In the genomic region with DNA sequence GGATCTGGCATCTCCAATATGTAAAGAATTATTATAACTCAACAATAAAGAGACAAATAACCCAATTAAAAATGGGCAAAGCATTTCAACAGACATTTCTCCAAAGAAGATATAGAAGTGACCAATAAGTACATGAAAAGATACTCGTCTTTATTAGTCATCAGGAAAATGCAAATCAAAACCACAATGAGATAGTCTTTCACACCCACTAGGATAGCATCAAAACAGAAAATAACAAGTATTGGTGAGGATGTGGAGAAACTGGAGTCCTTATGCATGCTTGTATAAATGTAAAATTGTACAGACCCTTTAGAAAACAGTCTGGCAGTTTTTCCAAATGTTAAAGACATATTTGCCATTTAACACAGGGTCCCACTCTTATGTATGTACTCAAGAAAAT, we compare ENCODE assay signal across 20 cellular contexts. TPM values are rescaled to one million over a fixed set of nuclear protein-coding genes. Genes with fewer than 3 reads are reported as not detected.
A peak's percentile ranks its signal among the peaks of the same experiment; 100 is the strongest.
DNase-seq lines count a peak whose midpoint lies in the region; ATAC-seq and TF ChIP-seq lines count a peak whose summit lies in the region.
"Had no signal": no experiment of that assay in that cellular context is flagged by ENCODE, and none has a peak within 500 bp of the region (broad histone marks: within the 10 kb centered on the region; RNA-seq: fewer than 3 reads in every experiment).

No MANE protein-coding gene starts in this region.

- intact Hi-C loops in OCI-LY7 (cut with micrococcal nuclease; ENCODE audit: unreplicated experiment) = no loop called here

- POLR2A ChIA-PET in OCI-LY7 (lab: Charles Lee) = no interaction called here

- H3K4me1 Mint-ChIP-seq in activated CD8-positive, alpha-beta memory T cell treated with anti-CD3 and anti-CD28 coated beads, Interleukin-2, amount 10 ng/mL, durations not matched to agents 7 days and 5 days = peaks cover 55% of the 10 kb centered on the region
- peaks cover 51 to 52% of the 10 kb centered on the region in 2 donors for H3K4me1 Mint-ChIP-seq in natural killer cell treated with Interleukin-12 subunit alpha and Interleukin-12 subunit beta and Interleukin-15 and Interleukin-18, amount 100 ng/mL, for 72 hours (ENCODE audit: low read depth in 2 of 2)
- H3K4me1 Mint-ChIP-seq: neural crest cell had no signal

- no peaks in the 10 kb centered on the region for H3K4me1 ChIP-seq in OCI-LY7 (ENCODE audit: insufficient read depth, low read length, poor library complexity, severe bottlenecking)

- H4K20me1 ChIP-seq in OCI-LY7 (ENCODE audit: insufficient read depth, low read length) = no peaks in the 10 kb centered on the region

- no peaks in the 10 kb centered on the region for H3K36me3 ChIP-seq in OCI-LY7 (ENCODE audit: insufficient read depth, low read length)
- H3K36me3 ChIP-seq: WERI-Rb-1 had no signal

- H3K79me2 ChIP-seq in OCI-LY7 (ENCODE audit: insufficient read depth, low read depth, low read length) = no peaks in the 10 kb centered on the region

- peak overlapping the region; percentile 58 for H3K27ac Mint-ChIP-seq in activated CD8-positive, alpha-beta memory T cell treated with anti-CD3 and anti-CD28 coated beads, Interleukin-2, amount 10 ng/mL, durations not matched to agents 7 days and 5 days
- H3K27ac Mint-ChIP-seq in natural killer cell treated with Interleukin-12 subunit alpha and Interleukin-12 subunit beta and Interleukin-15 and Interleukin-18, amount 100 ng/mL, for 72 hours = peak overlapping the region; percentile 80 to 94
- H3K27ac Mint-ChIP-seq: type B pancreatic cell had no signal

- H3K4me2 ChIP-seq in OCI-LY7 (ENCODE audit: low read length) = no peak overlapping the region

- peaks cover 26% of the 10 kb centered on the region for H3K36me3 Mint-ChIP-seq in activated CD8-positive, alpha-beta memory T cell treated with anti-CD3 and anti-CD28 coated beads, Interleukin-2, amount 10 ng/mL, durations not matched to agents 7 days and 5 days
- peaks cover 5% of the 10 kb centered on the region for H3K36me3 Mint-ChIP-seq in natural killer cell treated with Interleukin-12 subunit alpha and Interleukin-12 subunit beta and Interleukin-15 and Interleukin-18, amount 100 ng/mL, for 72 hours
- H3K36me3 Mint-ChIP-seq: type B pancreatic cell had no signal

- BruUV-seq in OCI-LY7 (replicated peaks; lab: Mats Ljungman, UMichigan) = no TSS peak

- CTCF ChIA-PET in activated CD8-positive, alpha-beta memory T cell treated with anti-CD3 and anti-CD28 coated beads, Interleukin-2, amount 10 ng/mL, durations not matched to agents 7 days and 5 days (lab: Charles Lee) = no interaction called here
- CTCF ChIA-PET in OCI-LY7 (lab: Charles Lee; ENCODE audit: unreplicated experiment) = no interaction called here

- no peak for DNase-seq in activated CD8-positive, alpha-beta memory T cell treated with anti-CD3 and anti-CD28 coated beads, Interleukin-2, amount 10 ng/mL, durations not matched to agents 7 days and 5 days
- no peak for DNase-seq in activated CD8-positive, alpha-beta memory T cell treated with anti-CD3 and anti-CD28 coated beads for 24 hours
- DNase-seq in natural killer cell treated with Interleukin-12 subunit alpha and Interleukin-12 subunit beta and Interleukin-15 and Interleukin-18, amount 100 ng/mL, for 72 hours (ENCODE audit: low spot score) = no peak
- DNase-seq in OCI-LY7 (ENCODE audit: low spot score) (no peak), globus pallidus (ENCODE audit: low spot score) (no peak), germinal center (ENCODE audit: low spot score) (no peak)
- DNase-seq: activated gamma-delta T cell treated with Interleukin-2 at 50 U/mL for 16 hours; DMS53; IMR-90; left cardiac atrium; NCI-H187 treated with DMSO at 0.1 percent for 48 hours; NCI-H510A; SHP77 treated with DMSO at 0.1 percent for 48 hours; stimulated activated CD4-positive, alpha-beta T cell treated with anti-CD3 and anti-CD28 coated beads, Interleukin-15, amount 100 ng/mL, for 24 hours; stimulated activated naive CD4-positive, alpha-beta T cell; WERI-Rb-1 had no signal

- no peak overlapping the region for H3K4me3 ChIP-seq in OCI-LY7 (ENCODE audit: low read depth, low read length, poor library complexity, severe bottlenecking)

- no peaks in the 10 kb centered on the region for H3K9me2 ChIP-seq in OCI-LY7 (ENCODE audit: insufficient read depth, low read length)

- peak; percentile 50 for ATAC-seq in activated CD8-positive, alpha-beta memory T cell treated with anti-CD3 and anti-CD28 coated beads, Interleukin-2, amount 10 ng/mL, durations not matched to agents 7 days and 5 days
- peak; percentile 51 for ATAC-seq in HG02610 (IDR thresholded peaks at IDR 0.05; ENCODE audit: unreplicated experiment)
- peak; percentile 52 for ATAC-seq in HG03457 (IDR thresholded peaks at IDR 0.05; ENCODE audit: unreplicated experiment)
- ATAC-seq in natural killer cell treated with Interleukin-12 subunit alpha and Interleukin-12 subunit beta and Interleukin-15 and Interleukin-18, amount 100 ng/mL, for 72 hours = peak; percentile 84 to 88
- ATAC-seq: left cardiac atrium had no signal

- no peak overlapping the region for H2AFZ ChIP-seq in OCI-LY7 (ENCODE audit: low read length)

- H3K4me3 Mint-ChIP-seq in activated CD8-positive, alpha-beta memory T cell treated with anti-CD3 and anti-CD28 coated beads, Interleukin-2, amount 10 ng/mL, durations not matched to agents 7 days and 5 days = peak overlapping the region; percentile 3
- peak overlapping the region; percentile 71 for H3K4me3 Mint-ChIP-seq in natural killer cell treated with Interleukin-12 subunit alpha and Interleukin-12 subunit beta and Interleukin-15 and Interleukin-18, amount 100 ng/mL, for 72 hours
- H3K4me3 Mint-ChIP-seq: neural crest cell, type B pancreatic cell had no signal

- no peaks in the 10 kb centered on the region for H3K27me3 Mint-ChIP-seq in activated CD8-positive, alpha-beta memory T cell treated with anti-CD3 and anti-CD28 coated beads, Interleukin-2, amount 10 ng/mL, durations not matched to agents 7 days and 5 days
- H3K27me3 Mint-ChIP-seq in natural killer cell treated with Interleukin-12 subunit alpha and Interleukin-12 subunit beta and Interleukin-15 and Interleukin-18, amount 100 ng/mL, for 72 hours = peaks cover 5 to 6% of the 10 kb centered on the region in 2 donors

- TF ChIP-seq CTCF in OCI-LY7 (conservative IDR thresholded peaks at IDR 0.05; ENCODE audit: low read length) = no peak

- H3K9me3 ChIP-seq in OCI-LY7 (ENCODE audit: low read length) = no peaks in the 10 kb centered on the region

- H3K9me3 Mint-ChIP-seq in activated CD8-positive, alpha-beta memory T cell treated with anti-CD3 and anti-CD28 coated beads, Interleukin-2, amount 10 ng/mL, durations not matched to agents 7 days and 5 days (ENCODE audit: low read depth) = no peaks in the 10 kb centered on the region
- H3K9me3 Mint-ChIP-seq in natural killer cell treated with Interleukin-12 subunit alpha and Interleukin-12 subunit beta and Interleukin-15 and Interleukin-18, amount 100 ng/mL, for 72 hours = peaks cover 8% of the 10 kb centered on the region
- H3K9me3 Mint-ChIP-seq: neural crest cell, type B pancreatic cell had no signal

- no peak overlapping the region for H3K27ac ChIP-seq in OCI-LY7 (ENCODE audit: low read depth, low read length, poor library complexity, severe bottlenecking)
- H3K27ac ChIP-seq: WERI-Rb-1 had no signal

RNA-seq across cellular contexts. Expression of gene ITGA1, which starts 39.1 kb away (rescaled TPM):
- total RNA-seq in activated CD8-positive, alpha-beta memory T cell treated with anti-CD3 and anti-CD28 coated beads, Interleukin-2, amount 10 ng/mL, durations not matched to agents 7 days and 5 days = 10 to 100 TPM; 37.0 to 66.8 TPM
- total RNA-seq in natural killer cell treated with Interleukin-12 subunit alpha and Interleukin-12 subunit beta and Interleukin-15 and Interleukin-18, amount 100 ng/mL, for 72 hours = 100 to 1,000 TPM; 129 to 136 TPM
- not detected in 2 replicates for total RNA-seq in OCI-LY7 (2014; rRNA removed; shearing (Covaris generic))
- not detected in 2 replicates for total RNA-seq in OCI-LY7 (2022)

RNA-seq across cellular contexts. Expression of gene PELO, which starts 39.1 kb away (rescaled TPM):
- 10 to 100 TPM; 41.8 to 63.4 TPM for total RNA-seq in activated CD8-positive, alpha-beta memory T cell treated with anti-CD3 and anti-CD28 coated beads, Interleukin-2, amount 10 ng/mL, durations not matched to agents 7 days and 5 days
- total RNA-seq in natural killer cell treated with Interleukin-12 subunit alpha and Interleukin-12 subunit beta and Interleukin-15 and Interleukin-18, amount 100 ng/mL, for 72 hours = 100 to 1,000 TPM in 1 of 2 donors, 10 to 100 TPM in 1; 71.4 to 122 TPM
- 11.1 and 13.0 TPM in 2 replicates for total RNA-seq in OCI-LY7 (2014; rRNA removed; shearing (Covaris generic))
- 8.8 and 10.2 TPM in 2 replicates for total RNA-seq in OCI-LY7 (2022)

Comparison
In these comparisons a context has a peak if more than half of its experiments do, and no peak if none do; other contexts are left out.
1. RNA of gene ITGA1, which starts 39.1 kb away (total RNA-seq): 129 to 136 TPM in natural killer cell treated with Interleukin-12 subunit alpha and Interleukin-12 subunit beta and Interleukin-15 and Interleukin-18, amount 100 ng/mL, for 72 hours and 37.0 to 66.8 TPM in activated CD8-positive, alpha-beta memory T cell treated with anti-CD3 and anti-CD28 coated beads, Interleukin-2, amount 10 ng/mL, durations not matched to agents 7 days and 5 days; not detected in OCI-LY7; every median in the first group is over 10 times any median in the second.
2. Peak in every context shown above with its lines, with median percentiles within 50 percentile points of each other: ATAC-seq.